In the genomic region with DNA sequence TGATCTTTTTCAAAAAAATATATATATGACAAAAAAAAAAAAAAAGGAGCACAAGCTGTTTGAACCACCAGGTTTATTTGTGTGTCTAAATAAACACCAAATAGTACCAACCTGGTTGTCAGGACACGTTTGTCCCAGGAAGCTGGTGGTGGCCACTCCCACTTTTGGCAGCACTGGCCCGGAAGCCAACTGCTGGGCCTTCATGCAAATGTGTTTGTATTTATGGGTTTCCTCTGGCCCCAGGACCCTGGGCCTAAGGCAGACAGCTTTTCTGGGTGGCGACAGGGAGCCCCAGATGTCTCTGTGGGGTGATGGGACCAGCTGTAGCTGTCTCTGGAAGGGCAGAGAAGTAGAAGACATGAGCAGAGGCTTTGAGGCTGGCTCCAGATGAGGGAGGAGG, we compare ENCODE assay signal across 13 cellular contexts. TPM values are rescaled to one million over a fixed set of nuclear protein-coding genes. Genes with fewer than 3 reads are reported as not detected.
A peak's percentile ranks its signal among the peaks of the same experiment; 100 is the strongest.
DNase-seq lines count a peak whose midpoint lies in the region; ATAC-seq and TF ChIP-seq lines count a peak whose summit lies in the region.
"Had no signal": no experiment of that assay in that cellular context is flagged by ENCODE, and none has a peak within 500 bp of the region (broad histone marks: within the 10 kb centered on the region; RNA-seq: fewer than 3 reads in every experiment).

No MANE protein-coding gene starts in this region.

- H3K36me3 Mint-ChIP-seq in CD14-positive monocyte = peaks cover 51 to 62% of the 10 kb centered on the region in 2 donors

- DNase-seq in CD14-positive monocyte (ENCODE audit: low spot score) (no peak), epithelial cell of esophagus (ENCODE audit: low read depth) (peak; percentile 55), Kasumi-1 (lab: John Stamatoyannopoulos, UW) (no peak), iPS-NIHi11 (ENCODE audit: low spot score) (no peak), medulla oblongata (ENCODE audit: extremely low spot score) (no peak)
- no peak for DNase-seq in activated CD8-positive, alpha-beta memory T cell treated with anti-CD3 and anti-CD28 coated beads for 24 hours
- DNase-seq: cerebellar nuclear complex; glutamatergic neuron; NCI-H1694; SIG-M5; stimulated activated CD4-positive, alpha-beta T cell treated with anti-CD3 and anti-CD28 coated beads, Interleukin-15, amount 100 ng/mL, for 24 hours had no signal

- no peak overlapping the region for H3K4me3 Mint-ChIP-seq in CD14-positive monocyte

- H3K4me1 Mint-ChIP-seq in CD14-positive monocyte = peaks cover 34% of the 10 kb centered on the region

- peak overlapping the region in 4 of 7 donors; percentile 23 to 60 (median 47) for H3K27ac Mint-ChIP-seq in CD14-positive monocyte

- H3K27me3 Mint-ChIP-seq in CD14-positive monocyte (ENCODE audit: low read depth in 3 of 3) = peaks cover 0 to 3% (median 0%) of the 10 kb centered on the region in 3 donors

- no peak for TF ChIP-seq CTCF in CD14-positive monocyte (IDR thresholded peaks at IDR 0.05)
- no peak for TF ChIP-seq CTCF in epithelial cell of esophagus (IDR thresholded peaks at IDR 0.05; ENCODE audit: insufficient read depth, low read depth, low read length, missing control alignments)

- ATAC-seq in GM19438 (IDR thresholded peaks at IDR 0.05; ENCODE audit: low read depth, unreplicated experiment) (peak; percentile 45), HG03066 (IDR thresholded peaks at IDR 0.05; ENCODE audit: low read depth, unreplicated experiment) (peak; percentile 46)

- H3K9me3 Mint-ChIP-seq in CD14-positive monocyte = no peaks in the 10 kb centered on the region

- H3K4me3 ChIP-seq in epithelial cell of esophagus (ENCODE audit: low read length) = no peak overlapping the region

- intact Hi-C loops in CD14-positive monocyte (cut with micrococcal nuclease) = no loop called here

RNA-seq across cellular contexts. Expression of a gene that starts 31.6 kb away (rescaled TPM):
- 100 to 1,000 TPM; 123 to 158 TPM for polyA plus RNA-seq in CD14-positive monocyte
